Comparison of ENCODE assay signal across 8 cellular contexts in the genomic region with DNA sequence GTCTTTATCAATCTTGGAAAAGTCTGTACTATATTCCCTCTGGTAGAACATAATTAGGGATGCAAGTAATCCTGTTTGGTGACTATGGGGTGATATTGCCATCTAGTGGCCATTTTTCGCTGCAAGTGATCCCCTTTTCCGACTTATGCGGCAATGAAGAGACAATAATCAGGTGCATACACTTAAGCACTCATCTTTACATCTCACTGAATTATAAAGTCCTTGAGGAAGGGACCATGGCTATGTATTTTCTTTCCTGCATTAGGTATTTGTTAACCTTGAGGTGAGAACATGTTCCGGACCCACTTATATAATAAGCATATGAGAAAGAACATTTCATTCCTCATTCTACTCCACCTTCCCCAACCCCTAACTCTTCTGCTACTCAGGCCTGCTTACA. TPM values are rescaled to one million over a fixed set of nuclear protein-coding genes. Genes with fewer than 3 reads are reported as not detected.
DNase-seq lines count a peak whose midpoint lies in the region; ATAC-seq and TF ChIP-seq lines count a peak whose summit lies in the region.

No MANE protein-coding gene starts in this region.

- TF ChIP-seq EP300 in ovary (IDR thresholded peaks at IDR 0.05), result no peak

- no peak overlapping the region for H3K27ac Mint-ChIP-seq in activated CD4-positive, alpha-beta T cell treated with anti-CD3 and anti-CD28 coated beads for 36 hours

- H3K4me3 ChIP-seq in HL-60 (replicated peaks; ENCODE audit: insufficient read depth, low read length) (no peak overlapping the region), ovary (no peak overlapping the region)

- H3K27me3 ChIP-seq in HL-60 (ENCODE audit: insufficient read depth, poor library complexity, severe bottlenecking) (no peaks in the 10 kb centered on the region), ovary (no peaks in the 10 kb centered on the region)

- no peaks in the 10 kb centered on the region for H3K9me3 ChIP-seq in ovary

- peaks cover 14% of the 10 kb centered on the region for H3K9me3 Mint-ChIP-seq in activated CD4-positive, alpha-beta T cell treated with anti-CD3 and anti-CD28 coated beads for 36 hours (ENCODE audit: low read depth)

- peaks cover 42% of the 10 kb centered on the region for H3K36me3 Mint-ChIP-seq in activated CD4-positive, alpha-beta T cell treated with anti-CD3 and anti-CD28 coated beads for 36 hours (ENCODE audit: low read depth)

- TF ChIP-seq CTCF in HL-60 (IDR thresholded peaks at IDR 0.05; ENCODE audit: insufficient read depth, low read length), result peak; percentile 41
- TF ChIP-seq CTCF in ovary (IDR thresholded peaks at IDR 0.05), result peak; percentile 68 to 78 (median 71)

- H3K27ac ChIP-seq in HL-60 (replicated peaks) (no peak overlapping the region), ovary (no peak overlapping the region)

- H3K4me1 ChIP-seq in ovary (ENCODE audit: insufficient read depth), result no peaks in the 10 kb centered on the region

- DNase-seq in activated CD4-positive, alpha-beta T cell treated with anti-CD3 and anti-CD28 coated beads for 36 hours, result peak; percentile 70
- no peak for DNase-seq in activated CD4-positive, alpha-beta T cell treated with anti-CD3 and anti-CD28 coated beads for 1 hour
- DNase-seq in HL-60 (ENCODE audit: low read depth in 1 of 2, low spot score in 1 of 2) (peak in 1 of 2 experiments; percentile 35), NCI-H82 treated with DMSO at 0.1 percent for 48 hours (lab: John Stamatoyannopoulos, UW; ENCODE audit: unreplicated experiment) (peak; percentile 2), germinal center (ENCODE audit: low spot score) (peak; percentile 28), ovary (peak in 4 of 5 donors; percentile 31 to 73 (median 44))
- DNase-seq in activated T-cell treated with anti-CD3 and anti-CD28 coated beads, Interleukin-2, amount 50 U/mL, for 48 hours, result peak; percentile 53 to 58

- POLR2A ChIA-PET in activated CD4-positive, alpha-beta T cell treated with anti-CD3 and anti-CD28 coated beads for 36 hours (lab: Charles Lee), result no interaction called here

- H3K4me1 Mint-ChIP-seq in activated CD4-positive, alpha-beta T cell treated with anti-CD3 and anti-CD28 coated beads for 36 hours, result peaks cover 16% of the 10 kb centered on the region

- H3K36me3 ChIP-seq in ovary, result no peaks in the 10 kb centered on the region

- 21 to 23% (median 22%) methylated on average over 4 of the region's 4 CpGs for WGBS in ovary, 3 donors

- CTCF ChIA-PET in activated CD4-positive, alpha-beta T cell treated with anti-CD3 and anti-CD28 coated beads for 36 hours (lab: Charles Lee), result interaction anchor here (0.6 to 12.5 kb wide), 83 partner anchors 11 to 1857 kb away, joined by 3 to 160 read pairs (median 5); a partner anchor contains a TSS

- intact Hi-C loops in activated CD4-positive, alpha-beta T cell treated with anti-CD3 and anti-CD28 coated beads for 36 hours (cut with DNase I, micrococcal nuclease), result loop anchor here (1.0 to 5.0 kb wide), 10 partner anchors 165 to 549 kb away; a partner anchor contains a TSS
- intact Hi-C loops in ovary (cut with DNase I), result loop anchor here in 3 of 4 donors (2.0 to 10.0 kb wide), 6 partner anchors 295 to 1517 kb away; a partner anchor contains a TSS

- no peak overlapping the region for H3K4me3 Mint-ChIP-seq in activated CD4-positive, alpha-beta T cell treated with anti-CD3 and anti-CD28 coated beads for 36 hours

- H3K27me3 Mint-ChIP-seq in activated CD4-positive, alpha-beta T cell treated with anti-CD3 and anti-CD28 coated beads for 36 hours, result no peaks in the 10 kb centered on the region

- TF ChIP-seq POLR2A in ovary (IDR thresholded peaks at IDR 0.05), result no peak

- ATAC-seq in activated CD4-positive, alpha-beta T cell treated with anti-CD3 and anti-CD28 coated beads for 36 hours, result peak; percentile 49
- ATAC-seq in HG02588 (IDR thresholded peaks at IDR 0.05; ENCODE audit: unreplicated experiment), result no peak

RNA-seq across cellular contexts. Expression of a gene that starts 19.6 kb away (rescaled TPM):
- not detected for total RNA-seq in activated CD4-positive, alpha-beta T cell treated with anti-CD3 and anti-CD28 coated beads for 36 hours
- under 1 TPM in 2 of 7 donors, not detected in 5; 0.12 to 0.20 TPM for total RNA-seq in ovary
- not detected for polyA plus RNA-seq in ovary

RNA-seq across cellular contexts. Expression of a gene that starts 21.0 kb away (rescaled TPM):
- 10 to 100 TPM; 30.9 to 39.2 TPM for total RNA-seq in activated CD4-positive, alpha-beta T cell treated with anti-CD3 and anti-CD28 coated beads for 36 hours
- 10 to 100 TPM; 12.9 to 32.1 (median 23.1) TPM for total RNA-seq in ovary
- 10 to 100 TPM; 10.9 to 12.4 TPM for polyA plus RNA-seq in ovary
